In the genomic region with DNA sequence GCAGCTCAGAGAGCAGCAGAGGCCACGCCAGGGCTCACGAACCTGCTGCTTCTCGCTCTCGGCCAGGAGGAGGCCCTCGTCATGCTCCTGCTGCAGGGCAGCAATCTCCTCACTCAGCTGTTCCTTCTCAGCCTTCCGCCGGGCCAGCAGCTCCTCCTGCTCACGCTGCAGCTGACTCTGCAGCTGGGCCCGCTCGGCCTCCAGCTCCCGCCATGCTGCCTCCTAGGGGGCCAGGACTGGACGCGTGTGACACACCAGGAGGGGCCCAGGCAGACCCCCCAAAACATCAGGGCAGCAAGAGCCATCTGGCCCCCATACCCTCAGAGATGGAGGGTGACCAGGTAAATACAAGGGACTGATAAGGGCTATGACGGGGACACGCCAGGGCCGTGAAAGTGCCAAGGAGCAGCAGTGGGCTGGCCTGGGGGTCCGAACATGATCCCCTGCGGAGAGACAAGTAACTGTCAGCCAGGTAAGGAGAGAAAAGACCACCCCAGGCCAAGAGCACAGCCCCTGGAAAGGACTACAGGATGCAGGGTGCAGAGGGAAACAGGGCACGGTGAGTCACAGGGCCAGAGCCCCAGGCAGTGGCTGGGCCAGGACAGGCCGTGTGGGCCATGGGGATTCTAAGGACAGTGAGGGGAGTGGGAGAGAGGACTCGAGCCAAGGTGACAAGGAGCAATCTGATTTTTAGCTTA, we compare ENCODE assay signal across 8 cellular contexts. TPM values are rescaled to one million over a fixed set of nuclear protein-coding genes. Genes with fewer than 3 reads are reported as not detected.
DNase-seq lines count a peak whose midpoint lies in the region; ATAC-seq and TF ChIP-seq lines count a peak whose summit lies in the region.
"Not testable (repeated sequence)": the region's sequence is repeated elsewhere in the genome, so short reads cannot be mapped to it uniquely, and the experiment has no call there.

No MANE protein-coding gene starts in this region.

- H3K4me3 Mint-ChIP-seq in activated CD8-positive, alpha-beta memory T cell treated with anti-CD3 and anti-CD28 coated beads, Interleukin-2, amount 10 ng/mL, durations not matched to agents 7 days and 5 days; glutamatergic neuron (ENCODE audit: unreplicated experiment); osteocyte (ENCODE audit: unreplicated experiment): not testable (repeated sequence)

- peaks cover 0 to 15% (median 0%) of the 10 kb centered on the region in 4 donors for H3K4me1 ChIP-seq in Peyer's patch
- peaks cover 16% of the 10 kb centered on the region for H3K4me1 ChIP-seq in body of pancreas
- H3K4me1 ChIP-seq in right lobe of liver, result peaks cover 0 to 27% (median 8%) of the 10 kb centered on the region in 4 donors
- not testable (repeated sequence) for H3K4me1 ChIP-seq in testis

- DNase-seq in ELF-1 (ENCODE audit: low read depth, low spot score) (peak; percentile 79), Peyer's patch (peak; percentile 15 to 57 (median 52)), body of pancreas (peak in 3 of 4 donors; percentile 17 to 44 (median 27)), glutamatergic neuron (peak; percentile 91), right lobe of liver (peak; percentile 32 to 64 (median 64)), osteocyte (ENCODE audit: extremely low spot score, unreplicated experiment) (peak; percentile 90), testis (peak; percentile 13)
- peak; percentile 43 for DNase-seq in activated CD8-positive, alpha-beta memory T cell treated with anti-CD3 and anti-CD28 coated beads, Interleukin-2, amount 10 ng/mL, durations not matched to agents 7 days and 5 days

- not testable (repeated sequence) for H3K4me1 Mint-ChIP-seq in activated CD8-positive, alpha-beta memory T cell treated with anti-CD3 and anti-CD28 coated beads, Interleukin-2, amount 10 ng/mL, durations not matched to agents 7 days and 5 days; glutamatergic neuron (ENCODE audit: low read depth, unreplicated experiment); osteocyte (ENCODE audit: unreplicated experiment)

- H3K27me3 ChIP-seq in Peyer's patch, body of pancreas, right lobe of liver, testis: not testable (repeated sequence)

- H3K27ac ChIP-seq in Peyer's patch, body of pancreas, right lobe of liver, testis: not testable (repeated sequence)

- not testable (repeated sequence) for H3K27me3 Mint-ChIP-seq in activated CD8-positive, alpha-beta memory T cell treated with anti-CD3 and anti-CD28 coated beads, Interleukin-2, amount 10 ng/mL, durations not matched to agents 7 days and 5 days; glutamatergic neuron (ENCODE audit: unreplicated experiment); osteocyte (ENCODE audit: unreplicated experiment)

- ATAC-seq in activated CD8-positive, alpha-beta memory T cell treated with anti-CD3 and anti-CD28 coated beads, Interleukin-2, amount 10 ng/mL, durations not matched to agents 7 days and 5 days; body of pancreas; right lobe of liver: not testable (repeated sequence)

- WGBS in body of pancreas, 2 donors, result 85 to 86% methylated on average over 21 of the region's 21 CpGs
- WGBS in right lobe of liver (ENCODE audit: insufficient coverage, low coverage, low lambda C conversion rate, missing lambda C conversion rate), result 87% methylated on average over 18 of the region's 21 CpGs
- WGBS in testis, 2 donors, result 86 to 88% methylated on average over 21 of the region's 21 CpGs

- H3K36me3 ChIP-seq in Peyer's patch, result peaks cover 0 to 53% (median 0%) of the 10 kb centered on the region in 3 donors
- H3K36me3 ChIP-seq in body of pancreas (replicated peaks in 1 of 2; ENCODE audit: insufficient read depth in 1 of 2, low read depth in 2 of 2); testis (ENCODE audit: low read depth, missing control alignments): not testable (repeated sequence)
- H3K36me3 ChIP-seq in right lobe of liver, result peaks cover 3 to 59% (median 20%) of the 10 kb centered on the region in 4 donors

- not testable (repeated sequence) for H3K36me3 Mint-ChIP-seq in activated CD8-positive, alpha-beta memory T cell treated with anti-CD3 and anti-CD28 coated beads, Interleukin-2, amount 10 ng/mL, durations not matched to agents 7 days and 5 days; glutamatergic neuron (ENCODE audit: unreplicated experiment); osteocyte (ENCODE audit: unreplicated experiment)

- not testable (repeated sequence) for TF ChIP-seq CTCF in Peyer's patch (IDR thresholded peaks at IDR 0.05); body of pancreas (IDR thresholded peaks at IDR 0.05); right lobe of liver (IDR thresholded peaks at IDR 0.05); osteocyte (IDR thresholded peaks at IDR 0.05); testis (IDR thresholded peaks at IDR 0.05)
- TF ChIP-seq CTCF in glutamatergic neuron (IDR thresholded peaks at IDR 0.05; ENCODE audit: partially characterized antibody, unreplicated experiment), result peak; percentile 14

- H3K9me3 ChIP-seq in Peyer's patch, body of pancreas, right lobe of liver, testis: not testable (repeated sequence)

- H3K27ac Mint-ChIP-seq in activated CD8-positive, alpha-beta memory T cell treated with anti-CD3 and anti-CD28 coated beads, Interleukin-2, amount 10 ng/mL, durations not matched to agents 7 days and 5 days; glutamatergic neuron (ENCODE audit: unreplicated experiment); osteocyte (ENCODE audit: unreplicated experiment): not testable (repeated sequence)

- intact Hi-C loops in body of pancreas (cut with DNase I), result loop anchor here (5.0 kb wide), 1 partner anchor 327 kb away; no protein-coding TSS in a partner anchor
- intact Hi-C loops in right lobe of liver (cut with DNase I); testis (cut with DNase I; ENCODE audit: low total_unique reads): not testable (repeated sequence)

- TF ChIP-seq POLR2A in Peyer's patch (IDR thresholded peaks at IDR 0.05); body of pancreas (IDR thresholded peaks at IDR 0.05); right lobe of liver (IDR thresholded peaks at IDR 0.05); testis (IDR thresholded peaks at IDR 0.05): not testable (repeated sequence)

- H3K4me3 ChIP-seq in Peyer's patch, body of pancreas, right lobe of liver, testis: not testable (repeated sequence)

- CTCF ChIA-PET in activated CD8-positive, alpha-beta memory T cell treated with anti-CD3 and anti-CD28 coated beads, Interleukin-2, amount 10 ng/mL, durations not matched to agents 7 days and 5 days (lab: Charles Lee), result interaction anchor here (0.8 to 3.1 kb wide), 14 partner anchors 8 to 541 kb away, joined by 3 to 16 read pairs (median 6); partner anchors contain the start of gene NBPF1

- not testable (repeated sequence) for H3K9me3 Mint-ChIP-seq in activated CD8-positive, alpha-beta memory T cell treated with anti-CD3 and anti-CD28 coated beads, Interleukin-2, amount 10 ng/mL, durations not matched to agents 7 days and 5 days (ENCODE audit: low read depth); glutamatergic neuron (ENCODE audit: unreplicated experiment); osteocyte (ENCODE audit: unreplicated experiment)

RNA-seq across cellular contexts. Expression of gene NBPF1, which starts 6.6 kb away (rescaled TPM):
- total RNA-seq in Peyer's patch (100 to 1,000 TPM in 3 of 4 donors, 10 to 100 TPM in 1; 73.9 to 145 (median 115) TPM), body of pancreas (10 to 100 TPM; 22.3 to 41.5 TPM), glutamatergic neuron (ENCODE audit: unreplicated experiment) (41.8 TPM), right lobe of liver (10 to 100 TPM; 22.7 to 30.7 (median 24.1) TPM), osteocyte (50.1 and 55.6 TPM in 2 replicates), testis (100 to 1,000 TPM in 1 of 2 donors, 10 to 100 TPM in 1; 75.6 to 109 TPM)
- 1 to 10 TPM; 2.8 to 3.1 TPM for total RNA-seq in activated CD8-positive, alpha-beta memory T cell treated with anti-CD3 and anti-CD28 coated beads, Interleukin-2, amount 10 ng/mL, durations not matched to agents 7 days and 5 days
- polyA plus RNA-seq in testis (ENCODE audit: insufficient read depth, low read depth, low replicate concordance), result 93.9 TPM

RNA-seq across cellular contexts. Expression of gene RNU1-3, which starts 46.8 kb away (rescaled TPM):
- total RNA-seq in Peyer's patch (under 1 TPM; under 0.01 TPM), body of pancreas (over 10,000 TPM in 1 of 2 donors, under 1 TPM in 1; under 0.01 to 15,479 TPM), glutamatergic neuron (ENCODE audit: unreplicated experiment) (3,598 TPM), right lobe of liver (1,000 to 10,000 TPM in 3 of 6 experiments, 100 to 1,000 TPM in 1, under 1 TPM in 2; under 0.01 to 3,377 (median 977) TPM), osteocyte (2,650 and 2,859 TPM in 2 replicates), testis (under 1 TPM; under 0.01 TPM)
- 1,000 to 10,000 TPM in 1 of 2 experiments, 100 to 1,000 TPM in 1; 922 to 3,744 TPM for total RNA-seq in activated CD8-positive, alpha-beta memory T cell treated with anti-CD3 and anti-CD28 coated beads, Interleukin-2, amount 10 ng/mL, durations not matched to agents 7 days and 5 days
- 18.9 TPM for polyA plus RNA-seq in testis (ENCODE audit: insufficient read depth, low read depth, low replicate concordance)

Comparison
In these comparisons a context has a peak if more than half of its experiments do, and no peak if none do; other contexts are left out.
1. DNase-seq: peak in every context shown above with its lines; median percentile 91 in glutamatergic neuron; 90 in osteocyte; 79 in ELF-1; 64 in right lobe of liver; 52 in Peyer's patch; 43 in activated CD8-positive, alpha-beta memory T cell treated with anti-CD3 and anti-CD28 coated beads, Interleukin-2, amount 10 ng/mL, durations not matched to agents 7 days and 5 days; 27 in body of pancreas; 13 in testis.
2. RNA of gene NBPF1, which starts 6.6 kb away (total RNA-seq): 73.9 to 145 TPM in Peyer's patch, 75.6 to 109 TPM in testis, 50.1 to 55.6 TPM in osteocyte, 41.8 TPM in glutamatergic neuron (single experiment), 22.3 to 41.5 TPM in body of pancreas and 22.7 to 30.7 TPM in right lobe of liver; 2.8 to 3.1 TPM in activated CD8-positive, alpha-beta memory T cell treated with anti-CD3 and anti-CD28 coated beads, Interleukin-2, amount 10 ng/mL, durations not matched to agents 7 days and 5 days; every median in the first group is over 4 times any median in the second.